1 cellular context compared by ENCODE assay signal in genomic region chr19:56120371-56121179, GRCh38.
A peak's percentile ranks its signal among the peaks of the same experiment; 100 is the strongest.
TF ChIP-seq lines count a peak whose summit lies in the region.

No MANE protein-coding gene starts in this region.

TF ChIP-seq in K562, 482 proteins besides CTCF, POLR2A, EP300 and RAD21 (continued from another document and continues in another):
- no peak for TF ChIP-seq RERE (CRISPR knock-in tag; IDR thresholded peaks at IDR 0.05; ENCODE audit: borderline replicate concordance)
- TF ChIP-seq RBFOX2 (IDR thresholded peaks at IDR 0.05; ENCODE audit: low read depth, low read length): peak; percentile 79
- peak; percentile 80; the same call in 1 of the 2 replicates for TF ChIP-seq ZNF589 (CRISPR knock-in tag; IDR thresholded peaks at IDR 0.05; ENCODE audit: low read depth)
- no peak for TF ChIP-seq ZSCAN29 (IDR thresholded peaks at IDR 0.05)
- no peak for TF ChIP-seq HCFC1 (IDR thresholded peaks at IDR 0.05; ENCODE audit: low read depth, low read length)
- no peak for TF ChIP-seq ZBTB26 (CRISPR knock-in tag; IDR thresholded peaks at IDR 0.05)
- TF ChIP-seq CHD1 (IDR thresholded peaks at IDR 0.05; ENCODE audit: low read length): no peak
- TF ChIP-seq ZNF57 (CRISPR knock-in tag; IDR thresholded peaks at IDR 0.05): no peak
- TF ChIP-seq XRCC5 (IDR thresholded peaks at IDR 0.05; ENCODE audit: low read depth, low read length): no peak
- TF ChIP-seq HNRNPLL (IDR thresholded peaks at IDR 0.05; ENCODE audit: low read depth, low read length, poor library complexity, severe bottlenecking): no peak
- TF ChIP-seq MEIS2 (IDR thresholded peaks at IDR 0.05; ENCODE audit: partially characterized antibody): no peak
- TF ChIP-seq TAF7 (tag; IDR thresholded peaks at IDR 0.05): no peak
- TF ChIP-seq PHB2 (IDR thresholded peaks at IDR 0.05; ENCODE audit: low read depth): no peak
- TF ChIP-seq POLR2G (IDR thresholded peaks at IDR 0.05; ENCODE audit: low read depth, low read length): peak; percentile 86
- TF ChIP-seq, protein P1, sequence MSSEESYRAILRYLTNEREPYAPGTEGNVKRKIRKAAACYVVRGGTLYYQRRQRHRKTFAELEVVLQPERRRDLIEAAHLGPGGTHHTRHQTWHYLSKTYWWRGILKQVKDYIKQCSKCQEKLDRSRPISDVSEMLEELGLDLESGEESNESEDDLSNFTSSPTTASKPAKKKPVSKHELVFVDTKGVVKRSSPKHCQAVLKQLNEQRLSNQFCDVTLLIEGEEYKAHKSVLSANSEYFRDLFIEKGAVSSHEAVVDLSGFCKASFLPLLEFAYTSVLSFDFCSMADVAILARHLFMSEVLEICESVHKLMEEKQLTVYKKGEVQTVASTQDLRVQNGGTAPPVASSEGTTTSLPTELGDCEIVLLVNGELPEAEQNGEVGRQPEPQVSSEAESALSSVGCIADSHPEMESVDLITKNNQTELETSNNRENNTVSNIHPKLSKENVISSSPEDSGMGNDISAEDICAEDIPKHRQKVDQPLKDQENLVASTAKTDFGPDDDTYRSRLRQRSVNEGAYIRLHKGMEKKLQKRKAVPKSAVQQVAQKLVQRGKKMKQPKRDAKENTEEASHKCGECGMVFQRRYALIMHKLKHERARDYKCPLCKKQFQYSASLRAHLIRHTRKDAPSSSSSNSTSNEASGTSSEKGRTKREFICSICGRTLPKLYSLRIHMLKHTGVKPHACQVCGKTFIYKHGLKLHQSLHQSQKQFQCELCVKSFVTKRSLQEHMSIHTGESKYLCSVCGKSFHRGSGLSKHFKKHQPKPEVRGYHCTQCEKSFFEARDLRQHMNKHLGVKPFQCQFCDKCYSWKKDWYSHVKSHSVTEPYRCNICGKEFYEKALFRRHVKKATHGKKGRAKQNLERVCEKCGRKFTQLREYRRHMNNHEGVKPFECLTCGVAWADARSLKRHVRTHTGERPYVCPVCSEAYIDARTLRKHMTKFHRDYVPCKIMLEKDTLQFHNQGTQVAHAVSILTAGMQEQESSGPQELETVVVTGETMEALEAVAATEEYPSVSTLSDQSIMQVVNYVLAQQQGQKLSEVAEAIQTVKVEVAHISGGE (CRISPR knock-in tag; IDR thresholded peaks at IDR 0.05): peak in 2 of 3 experiments; percentile 14 to 76; a peak in 2 of 6 replicates
- TF ChIP-seq, protein P2, sequence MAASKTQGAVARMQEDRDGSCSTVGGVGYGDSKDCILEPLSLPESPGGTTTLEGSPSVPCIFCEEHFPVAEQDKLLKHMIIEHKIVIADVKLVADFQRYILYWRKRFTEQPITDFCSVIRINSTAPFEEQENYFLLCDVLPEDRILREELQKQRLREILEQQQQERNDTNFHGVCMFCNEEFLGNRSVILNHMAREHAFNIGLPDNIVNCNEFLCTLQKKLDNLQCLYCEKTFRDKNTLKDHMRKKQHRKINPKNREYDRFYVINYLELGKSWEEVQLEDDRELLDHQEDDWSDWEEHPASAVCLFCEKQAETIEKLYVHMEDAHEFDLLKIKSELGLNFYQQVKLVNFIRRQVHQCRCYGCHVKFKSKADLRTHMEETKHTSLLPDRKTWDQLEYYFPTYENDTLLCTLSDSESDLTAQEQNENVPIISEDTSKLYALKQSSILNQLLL (CRISPR knock-in tag; IDR thresholded peaks at IDR 0.05; ENCODE audit: borderline replicate concordance): no peak
- TF ChIP-seq PCBP2 (IDR thresholded peaks at IDR 0.05; ENCODE audit: low read depth, low read length, poor library complexity, severe bottlenecking): peak; percentile 51
- peak; percentile 86; the same call in 1 of the 2 replicates for TF ChIP-seq FOXP4 (CRISPR knock-in tag; IDR thresholded peaks at IDR 0.05; ENCODE audit: borderline replicate concordance)
- no peak for TF ChIP-seq CBX8 (IDR thresholded peaks at IDR 0.05; ENCODE audit: borderline replicate concordance, extremely low read depth, low read depth, low read length, poor library complexity, severe bottlenecking)
- peak; percentile 48; the same call in 1 of the 2 replicates for TF ChIP-seq HDAC2 (IDR thresholded peaks at IDR 0.05)
- TF ChIP-seq ZFP36 (IDR thresholded peaks at IDR 0.05; ENCODE audit: low read depth, low read length, partially characterized antibody): no peak
- TF ChIP-seq, protein P3, sequence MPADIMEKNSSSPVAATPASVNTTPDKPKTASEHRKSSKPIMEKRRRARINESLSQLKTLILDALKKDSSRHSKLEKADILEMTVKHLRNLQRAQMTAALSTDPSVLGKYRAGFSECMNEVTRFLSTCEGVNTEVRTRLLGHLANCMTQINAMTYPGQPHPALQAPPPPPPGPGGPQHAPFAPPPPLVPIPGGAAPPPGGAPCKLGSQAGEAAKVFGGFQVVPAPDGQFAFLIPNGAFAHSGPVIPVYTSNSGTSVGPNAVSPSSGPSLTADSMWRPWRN (IDR thresholded peaks at IDR 0.05; ENCODE audit: low read depth): no peak
- TF ChIP-seq, protein P4, sequence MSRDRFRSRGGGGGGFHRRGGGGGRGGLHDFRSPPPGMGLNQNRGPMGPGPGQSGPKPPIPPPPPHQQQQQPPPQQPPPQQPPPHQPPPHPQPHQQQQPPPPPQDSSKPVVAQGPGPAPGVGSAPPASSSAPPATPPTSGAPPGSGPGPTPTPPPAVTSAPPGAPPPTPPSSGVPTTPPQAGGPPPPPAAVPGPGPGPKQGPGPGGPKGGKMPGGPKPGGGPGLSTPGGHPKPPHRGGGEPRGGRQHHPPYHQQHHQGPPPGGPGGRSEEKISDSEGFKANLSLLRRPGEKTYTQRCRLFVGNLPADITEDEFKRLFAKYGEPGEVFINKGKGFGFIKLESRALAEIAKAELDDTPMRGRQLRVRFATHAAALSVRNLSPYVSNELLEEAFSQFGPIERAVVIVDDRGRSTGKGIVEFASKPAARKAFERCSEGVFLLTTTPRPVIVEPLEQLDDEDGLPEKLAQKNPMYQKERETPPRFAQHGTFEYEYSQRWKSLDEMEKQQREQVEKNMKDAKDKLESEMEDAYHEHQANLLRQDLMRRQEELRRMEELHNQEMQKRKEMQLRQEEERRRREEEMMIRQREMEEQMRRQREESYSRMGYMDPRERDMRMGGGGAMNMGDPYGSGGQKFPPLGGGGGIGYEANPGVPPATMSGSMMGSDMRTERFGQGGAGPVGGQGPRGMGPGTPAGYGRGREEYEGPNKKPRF (IDR thresholded peaks at IDR 0.05; ENCODE audit: low read depth, low read length): no peak
- TF ChIP-seq, protein P5, sequence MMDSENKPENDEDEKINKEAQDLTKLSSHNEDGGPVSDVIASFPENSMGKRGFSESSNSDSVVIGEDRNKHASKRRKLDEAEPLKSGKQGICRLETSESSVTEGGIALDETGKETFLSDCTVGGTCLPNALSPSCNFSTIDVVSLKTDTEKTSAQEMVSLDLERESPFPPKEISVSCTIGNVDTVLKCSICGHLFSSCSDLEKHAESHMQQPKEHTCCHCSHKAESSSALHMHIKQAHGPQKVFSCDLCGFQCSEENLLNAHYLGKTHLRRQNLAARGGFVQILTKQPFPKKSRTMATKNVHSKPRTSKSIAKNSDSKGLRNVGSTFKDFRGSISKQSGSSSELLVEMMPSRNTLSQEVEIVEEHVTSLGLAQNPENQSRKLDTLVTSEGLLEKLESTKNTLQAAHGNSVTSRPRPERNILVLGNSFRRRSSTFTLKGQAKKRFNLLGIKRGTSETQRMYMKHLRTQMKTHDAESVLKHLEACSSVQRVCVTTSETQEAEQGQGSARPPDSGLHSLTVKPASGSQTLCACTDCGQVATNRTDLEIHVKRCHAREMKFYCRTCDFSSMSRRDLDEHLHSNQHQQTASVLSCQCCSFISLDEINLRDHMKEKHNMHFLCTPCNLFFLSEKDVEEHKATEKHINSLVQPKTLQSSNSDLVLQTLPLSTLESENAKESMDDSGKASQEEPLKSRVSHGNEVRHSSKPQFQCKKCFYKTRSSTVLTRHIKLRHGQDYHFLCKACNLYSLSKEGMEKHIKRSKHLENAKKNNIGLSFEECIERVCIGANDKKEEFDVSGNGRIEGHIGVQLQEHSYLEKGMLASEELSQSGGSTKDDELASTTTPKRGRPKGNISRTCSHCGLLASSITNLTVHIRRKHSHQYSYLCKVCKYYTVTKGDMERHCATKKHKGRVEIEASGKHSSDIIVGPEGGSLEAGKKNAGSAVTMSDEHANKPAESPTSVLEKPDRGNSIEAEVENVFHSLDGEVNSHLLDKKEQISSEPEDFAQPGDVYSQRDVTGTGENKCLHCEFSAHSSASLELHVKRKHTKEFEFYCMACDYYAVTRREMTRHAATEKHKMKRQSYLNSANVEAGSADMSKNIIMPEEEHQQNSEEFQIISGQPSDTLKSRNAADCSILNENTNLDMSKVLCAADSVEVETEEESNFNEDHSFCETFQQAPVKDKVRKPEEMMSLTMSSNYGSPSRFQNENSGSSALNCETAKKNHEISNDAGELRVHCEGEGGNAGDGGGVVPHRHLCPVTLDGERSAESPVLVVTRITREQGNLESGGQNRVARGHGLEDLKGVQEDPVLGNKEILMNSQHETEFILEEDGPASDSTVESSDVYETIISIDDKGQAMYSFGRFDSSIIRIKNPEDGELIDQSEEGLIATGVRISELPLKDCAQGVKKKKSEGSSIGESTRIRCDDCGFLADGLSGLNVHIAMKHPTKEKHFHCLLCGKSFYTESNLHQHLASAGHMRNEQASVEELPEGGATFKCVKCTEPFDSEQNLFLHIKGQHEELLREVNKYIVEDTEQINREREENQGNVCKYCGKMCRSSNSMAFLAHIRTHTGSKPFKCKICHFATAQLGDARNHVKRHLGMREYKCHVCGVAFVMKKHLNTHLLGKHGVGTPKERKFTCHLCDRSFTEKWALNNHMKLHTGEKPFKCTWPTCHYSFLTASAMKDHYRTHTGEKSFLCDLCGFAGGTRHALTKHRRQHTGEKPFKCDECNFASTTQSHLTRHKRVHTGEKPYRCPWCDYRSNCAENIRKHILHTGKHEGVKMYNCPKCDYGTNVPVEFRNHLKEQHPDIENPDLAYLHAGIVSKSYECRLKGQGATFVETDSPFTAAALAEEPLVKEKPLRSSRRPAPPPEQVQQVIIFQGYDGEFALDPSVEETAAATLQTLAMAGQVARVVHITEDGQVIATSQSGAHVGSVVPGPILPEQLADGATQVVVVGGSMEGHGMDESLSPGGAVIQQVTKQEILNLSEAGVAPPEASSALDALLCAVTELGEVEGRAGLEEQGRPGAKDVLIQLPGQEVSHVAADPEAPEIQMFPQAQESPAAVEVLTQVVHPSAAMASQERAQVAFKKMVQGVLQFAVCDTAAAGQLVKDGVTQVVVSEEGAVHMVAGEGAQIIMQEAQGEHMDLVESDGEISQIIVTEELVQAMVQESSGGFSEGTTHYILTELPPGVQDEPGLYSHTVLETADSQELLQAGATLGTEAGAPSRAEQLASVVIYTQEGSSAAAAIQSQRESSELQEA (IDR thresholded peaks at IDR 0.05; ENCODE audit: low read depth): no peak
